ENCODE assay signal across 2 cellular contexts in the genomic region with DNA sequence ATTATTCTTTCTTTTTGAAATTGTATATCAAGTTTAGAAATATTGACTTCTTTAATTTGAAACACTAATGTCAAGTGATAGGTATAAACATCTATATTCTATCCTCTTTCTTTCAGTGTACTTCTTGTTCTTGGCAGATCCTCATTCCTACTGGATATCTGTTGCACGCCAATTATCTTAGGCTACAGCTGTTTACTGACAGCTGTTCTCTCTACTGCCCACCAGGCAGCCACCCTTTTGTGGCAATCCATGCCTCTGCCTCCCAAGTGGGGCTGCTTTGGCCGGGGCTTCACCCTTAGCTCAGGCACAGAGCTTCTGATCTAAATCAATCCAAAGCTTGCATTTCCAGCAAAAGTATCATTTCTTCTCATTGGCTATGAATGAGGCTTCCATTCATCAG.
TF ChIP-seq lines count a peak whose summit lies in the region.

No MANE protein-coding gene starts in this region.

TF ChIP-seq in HCT116, 20 proteins besides CTCF, POLR2A, EP300 and RAD21:
- TF ChIP-seq SRF (IDR thresholded peaks at IDR 0.05; ENCODE audit: low read depth) (no peak), CBX3 (IDR thresholded peaks at IDR 0.05; ENCODE audit: low read depth) (no peak), EZH2 (IDR thresholded peaks at IDR 0.05) (no peak)
- TF ChIP-seq, protein P1, sequence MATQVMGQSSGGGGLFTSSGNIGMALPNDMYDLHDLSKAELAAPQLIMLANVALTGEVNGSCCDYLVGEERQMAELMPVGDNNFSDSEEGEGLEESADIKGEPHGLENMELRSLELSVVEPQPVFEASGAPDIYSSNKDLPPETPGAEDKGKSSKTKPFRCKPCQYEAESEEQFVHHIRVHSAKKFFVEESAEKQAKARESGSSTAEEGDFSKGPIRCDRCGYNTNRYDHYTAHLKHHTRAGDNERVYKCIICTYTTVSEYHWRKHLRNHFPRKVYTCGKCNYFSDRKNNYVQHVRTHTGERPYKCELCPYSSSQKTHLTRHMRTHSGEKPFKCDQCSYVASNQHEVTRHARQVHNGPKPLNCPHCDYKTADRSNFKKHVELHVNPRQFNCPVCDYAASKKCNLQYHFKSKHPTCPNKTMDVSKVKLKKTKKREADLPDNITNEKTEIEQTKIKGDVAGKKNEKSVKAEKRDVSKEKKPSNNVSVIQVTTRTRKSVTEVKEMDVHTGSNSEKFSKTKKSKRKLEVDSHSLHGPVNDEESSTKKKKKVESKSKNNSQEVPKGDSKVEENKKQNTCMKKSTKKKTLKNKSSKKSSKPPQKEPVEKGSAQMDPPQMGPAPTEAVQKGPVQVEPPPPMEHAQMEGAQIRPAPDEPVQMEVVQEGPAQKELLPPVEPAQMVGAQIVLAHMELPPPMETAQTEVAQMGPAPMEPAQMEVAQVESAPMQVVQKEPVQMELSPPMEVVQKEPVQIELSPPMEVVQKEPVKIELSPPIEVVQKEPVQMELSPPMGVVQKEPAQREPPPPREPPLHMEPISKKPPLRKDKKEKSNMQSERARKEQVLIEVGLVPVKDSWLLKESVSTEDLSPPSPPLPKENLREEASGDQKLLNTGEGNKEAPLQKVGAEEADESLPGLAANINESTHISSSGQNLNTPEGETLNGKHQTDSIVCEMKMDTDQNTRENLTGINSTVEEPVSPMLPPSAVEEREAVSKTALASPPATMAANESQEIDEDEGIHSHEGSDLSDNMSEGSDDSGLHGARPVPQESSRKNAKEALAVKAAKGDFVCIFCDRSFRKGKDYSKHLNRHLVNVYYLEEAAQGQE (IDR thresholded peaks at IDR 0.05; ENCODE audit: low read depth) = no peak
TF ChIP-seq in HCT116: peak in this region for 0.

TF ChIP-seq in H1, 55 proteins besides CTCF, POLR2A, EP300 and RAD21:
- no peak for TF ChIP-seq CHD1 (IDR thresholded peaks at IDR 0.05; ENCODE audit: low read depth, low read length)
- no peak for TF ChIP-seq YY1 (IDR thresholded peaks at IDR 0.05; ENCODE audit: low read depth, low read length)
- no peak for TF ChIP-seq HDAC6 (IDR thresholded peaks at IDR 0.05; ENCODE audit: low read depth, low read length)
- no peak for TF ChIP-seq TBP (IDR thresholded peaks at IDR 0.05; ENCODE audit: low read depth, low read length)
- no peak for TF ChIP-seq CBX8 (IDR thresholded peaks at IDR 0.05; ENCODE audit: borderline replicate concordance, low read depth, low read length)
- no peak for TF ChIP-seq JUND (IDR thresholded peaks at IDR 0.05; ENCODE audit: low read length)
- no peak for TF ChIP-seq BACH1 (IDR thresholded peaks at IDR 0.05; ENCODE audit: low read length)
- TF ChIP-seq CEBPB (IDR thresholded peaks at IDR 0.05; ENCODE audit: low read depth, low read length) = no peak
- TF ChIP-seq JUN (IDR thresholded peaks at IDR 0.05; ENCODE audit: low read depth, low read length) = no peak
- TF ChIP-seq EZH2 (IDR thresholded peaks at IDR 0.05; ENCODE audit: low read depth, low read length, severe bottlenecking) = no peak
- no peak for TF ChIP-seq PHF8 (conservative IDR thresholded peaks at IDR 0.05; ENCODE audit: low read depth, low read length)
- TF ChIP-seq GTF2F1 (IDR thresholded peaks at IDR 0.05; ENCODE audit: borderline replicate concordance, low read depth, low read length) = no peak
- no peak for TF ChIP-seq RBBP5 (IDR thresholded peaks at IDR 0.05; ENCODE audit: borderline replicate concordance, low read depth, low read length)
- TF ChIP-seq KDM1A (IDR thresholded peaks at IDR 0.05; ENCODE audit: borderline replicate concordance, low read length) = no peak
